ENCODE assay signal across 16 cellular contexts in the genomic region with DNA sequence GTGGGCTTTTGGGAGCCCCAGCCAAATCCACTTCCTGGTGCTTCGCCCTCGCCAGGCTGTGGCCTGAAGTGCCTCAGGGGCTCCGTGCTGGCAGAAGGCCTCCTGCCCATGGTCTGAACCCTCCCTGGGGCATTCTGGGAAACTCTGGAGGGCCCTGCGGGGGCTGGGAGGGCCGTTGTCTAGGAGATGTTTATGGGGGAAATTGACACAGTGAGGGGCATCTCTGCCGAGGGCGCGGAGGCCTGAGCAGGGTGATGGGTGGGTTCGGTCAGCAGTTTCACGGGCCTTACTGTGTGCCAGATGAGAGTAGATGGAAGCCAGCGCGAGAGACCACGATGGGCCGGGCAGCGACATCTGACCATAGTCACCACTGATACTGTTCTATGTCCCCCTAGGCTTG.
DNase-seq lines count a peak whose midpoint lies in the region; ATAC-seq and TF ChIP-seq lines count a peak whose summit lies in the region.
"Had no signal": no experiment of that assay in that cellular context is flagged by ENCODE, and none has a peak within 500 bp of the region (broad histone marks: within the 10 kb centered on the region; RNA-seq: fewer than 3 reads in every experiment).

No MANE protein-coding gene starts in this region.

- no peak overlapping the region for H3K9ac ChIP-seq in skeletal muscle tissue (ENCODE audit: low read depth in 1 of 3, low read length in 3 of 3)
- H3K9ac ChIP-seq: BLaER1 treated with 17β-estradiol and CSF1 and Interleukin-3, amounts not matched to agents 10 nM and 100 nM had no signal

- H3K9me3 ChIP-seq in right atrium auricular region (peaks cover 6 to 32% of the 10 kb centered on the region in 2 donors), right cardiac atrium (ENCODE audit: control insufficient read depth, low read length) (no peaks in the 10 kb centered on the region), skeletal muscle tissue (ENCODE audit: control insufficient read depth in 3 of 3, low read length in 3 of 3) (peaks cover 0 to 3% (median 0%) of the 10 kb centered on the region in 3 donors)

- peaks cover 14% of the 10 kb centered on the region for H3K9me3 Mint-ChIP-seq in glutamatergic neuron (ENCODE audit: unreplicated experiment)

- peaks cover 0 to 29% of the 10 kb centered on the region in 2 donors for H3K4me1 ChIP-seq in right atrium auricular region
- H3K4me1 ChIP-seq in right cardiac atrium (ENCODE audit: control insufficient read depth, insufficient read depth, low read length): no peaks in the 10 kb centered on the region
- peaks cover 30 to 56% (median 52%) of the 10 kb centered on the region in 3 donors for H3K4me1 ChIP-seq in skeletal muscle tissue (ENCODE audit: control insufficient read depth in 3 of 3, insufficient read depth in 3 of 3, low read length in 3 of 3)

- WGBS in right cardiac atrium: 90% methylated on average over 15 of the region's 15 CpGs

- no peak overlapping the region for H3K4me3 ChIP-seq in right atrium auricular region
- H3K4me3 ChIP-seq in right cardiac atrium (ENCODE audit: low read length): no peak overlapping the region
- H3K4me3 ChIP-seq in skeletal muscle tissue (ENCODE audit: low read length in 3 of 3): no peak overlapping the region
- H3K4me3 ChIP-seq: BLaER1 treated with 17β-estradiol and CSF1 and Interleukin-3, amounts not matched to agents 10 nM and 100 nM had no signal

- H3K27me3 Mint-ChIP-seq in glutamatergic neuron (ENCODE audit: unreplicated experiment): peaks cover 8% of the 10 kb centered on the region

- H3K36me3 ChIP-seq in right atrium auricular region (no peaks in the 10 kb centered on the region), skeletal muscle tissue (ENCODE audit: control insufficient read depth in 3 of 3, insufficient read depth in 3 of 3, low read length in 3 of 3) (peaks cover 5 to 10% (median 7%) of the 10 kb centered on the region in 3 donors)

- ATAC-seq in Right ventricle myocardium superior (ENCODE audit: poor library complexity) (no peak), right cardiac atrium (no peak), left cardiac atrium (no peak)
- ATAC-seq: CD8-positive, alpha-beta T cell had no signal

- DNase-seq in Right ventricle myocardium superior: peak; percentile 30
- no peak for DNase-seq in right atrium auricular region (ENCODE audit: low spot score)
- DNase-seq in right cardiac atrium: peak; percentile 7 to 46 (median 37)
- DNase-seq in left cardiac atrium: no peak
- DNase-seq in glutamatergic neuron: no peak
- DNase-seq in NCI-H2227 (lab: John Stamatoyannopoulos, UW; ENCODE audit: unreplicated experiment): no peak
- no peak for DNase-seq in A172 (ENCODE audit: low spot score)
- DNase-seq: Calu3, DMS79 treated with DMSO at 0.1 percent for 48 hours, GF-D8, GOT3, H9 had no signal

- H3K27me3 ChIP-seq in right atrium auricular region (no peaks in the 10 kb centered on the region), right cardiac atrium (ENCODE audit: control insufficient read depth, insufficient read depth) (no peaks in the 10 kb centered on the region), skeletal muscle tissue (ENCODE audit: control insufficient read depth in 3 of 3, insufficient read depth in 3 of 3, low read length in 3 of 3) (no peaks in the 10 kb centered on the region)
- H3K27me3 ChIP-seq: BLaER1 treated with 17β-estradiol and CSF1 and Interleukin-3, amounts not matched to agents 10 nM and 100 nM had no signal

- peaks cover 3% of the 10 kb centered on the region for H3K4me1 Mint-ChIP-seq in glutamatergic neuron (ENCODE audit: low read depth, unreplicated experiment)

- peaks cover 26% of the 10 kb centered on the region for H3K36me3 Mint-ChIP-seq in glutamatergic neuron (ENCODE audit: unreplicated experiment)
- H3K36me3 Mint-ChIP-seq: CD8-positive, alpha-beta T cell had no signal

- H3K4me3 Mint-ChIP-seq in glutamatergic neuron (ENCODE audit: unreplicated experiment): no peak overlapping the region
- H3K4me3 Mint-ChIP-seq: CD8-positive, alpha-beta T cell; H9 had no signal

- H3K27ac ChIP-seq in right atrium auricular region: no peak overlapping the region
- H3K27ac ChIP-seq in right cardiac atrium (ENCODE audit: low read length): no peak overlapping the region
- peak overlapping the region; percentile 21 for H3K27ac ChIP-seq in skeletal muscle tissue (ENCODE audit: low read depth, low read length)
- H3K27ac ChIP-seq: 22Rv1; BLaER1 treated with 17β-estradiol and CSF1 and Interleukin-3, amounts not matched to agents 10 nM and 100 nM had no signal

- TF ChIP-seq CTCF in right atrium auricular region (IDR thresholded peaks at IDR 0.05) (no peak), glutamatergic neuron (IDR thresholded peaks at IDR 0.05; ENCODE audit: partially characterized antibody, unreplicated experiment) (no peak)

- intact Hi-C loops in Right ventricle myocardium superior (cut with DNase I): no loop called here
- intact Hi-C loops in right cardiac atrium (cut with DNase I): no loop called here
- intact Hi-C loops in left cardiac atrium (cut with DNase I): no loop called here

- peak overlapping the region; percentile 28 for H3K27ac Mint-ChIP-seq in glutamatergic neuron (ENCODE audit: unreplicated experiment)
- H3K27ac Mint-ChIP-seq: CD8-positive, alpha-beta T cell; H9 had no signal

Comparison
In these comparisons a context has a peak if more than half of its experiments do, and no peak if none do; other contexts are left out.
1. DNase-seq: peak in Right ventricle myocardium superior (single experiment) and right cardiac atrium (3 of 3); none in right atrium auricular region (single experiment), left cardiac atrium (single experiment), glutamatergic neuron (single experiment), NCI-H2227 (single experiment) and A172 (single experiment).